In genomic region chr5:133245191-133246052, GRCh38 we compare ENCODE assay signal across 8 cellular contexts.
DNase-seq lines count a peak whose midpoint lies in the region; ATAC-seq and TF ChIP-seq lines count a peak whose summit lies in the region.

No MANE protein-coding gene starts in this region.

- CTCF ChIA-PET in Caco-2 (lab: Charles Lee): interaction anchor here (0.5 kb wide), 1 partner anchor 134 kb away, joined by 4 read pairs; no protein-coding TSS in a partner anchor

- TF ChIP-seq CTCF in tibial artery (IDR thresholded peaks at IDR 0.05): no peak
- no peak for TF ChIP-seq CTCF in Caco-2 (IDR thresholded peaks at IDR 0.05; ENCODE audit: insufficient read depth in 1 of 2, low read depth in 1 of 2, low read length in 1 of 2, severe bottlenecking in 1 of 2, unreplicated experiment in 1 of 2)

- ATAC-seq in HG02973 (IDR thresholded peaks at IDR 0.05; ENCODE audit: unreplicated experiment): no peak

- intact Hi-C loops in tibial artery (cut with DNase I; ENCODE audit: low total_unique reads) (loop anchor here (10.0 kb wide), 1 partner anchor 131 kb away; no protein-coding TSS in a partner anchor), Caco-2 (cut with micrococcal nuclease; ENCODE audit: unreplicated experiment) (loop anchor here (5.0 kb wide), 1 partner anchor 48 kb away; no protein-coding TSS in a partner anchor)

- H3K4me3 Mint-ChIP-seq in Caco-2 (ENCODE audit: unreplicated experiment): no peak overlapping the region

- H3K27me3 ChIP-seq in tibial artery: no peaks in the 10 kb centered on the region
- no peaks in the 10 kb centered on the region for H3K27me3 ChIP-seq in Caco-2 (replicated peaks; ENCODE audit: control insufficient read depth, insufficient read depth, low read length)

- H3K27ac Mint-ChIP-seq in Caco-2 (ENCODE audit: unreplicated experiment): no peak overlapping the region

- H3K36me3 Mint-ChIP-seq in Caco-2 (ENCODE audit: insufficient read depth, unreplicated experiment): no peaks in the 10 kb centered on the region

- H3K4me1 Mint-ChIP-seq in Caco-2 (ENCODE audit: low read depth, unreplicated experiment): peaks cover 5% of the 10 kb centered on the region

- no peaks in the 10 kb centered on the region for H3K4me1 ChIP-seq in tibial artery
- peaks cover 7% of the 10 kb centered on the region for H3K4me1 ChIP-seq in Caco-2

- H3K27ac ChIP-seq in tibial artery: no peak overlapping the region

- POLR2A ChIA-PET in Caco-2 (lab: Charles Lee): no interaction called here

- no peaks in the 10 kb centered on the region for H3K27me3 Mint-ChIP-seq in Caco-2 (ENCODE audit: insufficient read depth, unreplicated experiment)

- no peaks in the 10 kb centered on the region for H3K9me3 Mint-ChIP-seq in Caco-2 (ENCODE audit: unreplicated experiment)

- no peak overlapping the region for H3K4me3 ChIP-seq in tibial artery
- no peak overlapping the region for H3K4me3 ChIP-seq in Caco-2 (ENCODE audit: low read depth, low read length)

- H3K9me3 ChIP-seq in tibial artery: no peaks in the 10 kb centered on the region
- no peaks in the 10 kb centered on the region for H3K9me3 ChIP-seq in Caco-2

- no TSS peak for BruUV-seq in Caco-2 (replicated peaks; lab: Mats Ljungman, UMichigan)

- H3K36me3 ChIP-seq in tibial artery: no peaks in the 10 kb centered on the region
- H3K36me3 ChIP-seq in Caco-2 (ENCODE audit: control insufficient read depth, insufficient read depth, low read length): no peaks in the 10 kb centered on the region

- peak in 2 of 3 experiments; percentile 5 to 24 for DNase-seq in activated CD8-positive, alpha-beta memory T cell treated with anti-CD3 and anti-CD28 coated beads for 48 hours (ENCODE audit: low read depth in 2 of 3, low spot score in 2 of 3)
- DNase-seq in activated CD8-positive, alpha-beta memory T cell treated with anti-CD3 and anti-CD28 coated beads, Interleukin-2, amount 50 U/mL, for 4 hours: no peak
- peak; percentile 11 for DNase-seq in NK-92 (lab: John Stamatoyannopoulos, UW; ENCODE audit: unreplicated experiment)
- peak; percentile 85 for DNase-seq in dermis blood vessel endothelial cell
- peak; percentile 46 for DNase-seq in smooth muscle cell of the brain vasculature (ENCODE audit: low read depth, low spot score)
- no peak for DNase-seq in tibial artery
- no peak for DNase-seq in Caco-2

Comparison
In these comparisons a context has a peak if more than half of its experiments do, and no peak if none do; other contexts are left out.
1. DNase-seq: peak in activated CD8-positive, alpha-beta memory T cell treated with anti-CD3 and anti-CD28 coated beads for 48 hours (2 of 3), NK-92 (single experiment), dermis blood vessel endothelial cell (single experiment) and smooth muscle cell of the brain vasculature (single experiment); none in activated CD8-positive, alpha-beta memory T cell treated with anti-CD3 and anti-CD28 coated beads, Interleukin-2, amount 50 U/mL, for 4 hours (single experiment), tibial artery (0 of 2) and Caco-2 (0 of 2).